In the genomic region with DNA sequence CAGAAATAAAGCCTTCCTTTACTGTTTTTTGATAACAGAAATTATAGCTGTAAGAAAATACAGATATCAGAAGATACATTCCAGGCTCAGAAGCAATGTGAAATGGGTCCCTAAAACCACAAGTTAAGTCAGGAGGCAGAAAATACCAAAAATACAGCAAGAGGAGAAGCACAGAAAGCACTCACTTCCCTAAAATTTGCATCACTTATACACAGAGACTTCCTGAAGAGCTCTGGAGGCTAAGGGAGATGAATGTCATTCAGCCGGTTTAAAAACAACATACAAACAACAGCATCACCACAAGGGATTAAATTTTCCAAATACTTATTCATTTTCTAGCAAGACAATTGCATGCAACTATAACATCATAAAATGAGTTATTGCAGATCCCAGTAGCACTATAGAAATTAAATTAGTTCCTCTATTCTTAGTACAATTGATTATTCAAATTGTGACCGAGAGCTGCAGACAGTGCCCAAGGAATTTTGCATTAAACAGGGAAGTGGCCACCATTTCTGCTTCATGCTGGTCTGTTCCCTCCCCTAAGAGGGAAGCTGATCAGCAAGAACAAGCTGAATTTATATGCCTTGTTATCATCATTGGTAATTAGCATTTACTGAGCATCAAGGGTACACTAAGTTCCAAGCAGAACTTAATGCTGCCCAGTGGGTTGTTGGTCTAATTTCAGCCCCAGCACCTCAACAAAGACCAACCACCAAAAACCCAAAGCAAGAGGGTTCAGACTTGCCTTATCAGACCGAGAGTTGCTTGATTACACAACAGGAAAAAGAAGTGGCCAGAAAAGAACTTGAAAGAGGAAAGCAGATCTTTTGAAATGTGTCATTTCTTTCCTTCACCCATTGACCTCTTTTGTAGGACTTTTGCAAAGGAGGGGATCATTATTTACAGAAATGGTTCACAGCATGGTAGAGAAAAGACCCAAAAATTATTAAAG, we compare ENCODE assay signal across 7 cellular contexts.
DNase-seq lines count a peak whose midpoint lies in the region; ATAC-seq and TF ChIP-seq lines count a peak whose summit lies in the region.

No MANE protein-coding gene starts in this region.

- H4K20me1 ChIP-seq in hepatocyte (ENCODE audit: insufficient read depth, poor library complexity, severe bottlenecking) = no peaks in the 10 kb centered on the region

- intact Hi-C loops in spleen (cut with DNase I; ENCODE audit: low total_unique reads) (no loop called here), psoas muscle (cut with DNase I) (no loop called here)

- H3K4me1 ChIP-seq in spleen (peaks cover 0 to 40% (median 10%) of the 10 kb centered on the region in 6 donors), psoas muscle (no peaks in the 10 kb centered on the region), hepatocyte (ENCODE audit: insufficient read depth) (no peaks in the 10 kb centered on the region)

- H3K4me3 ChIP-seq in spleen (peak overlapping the region in 1 of 8 donors; percentile 23), psoas muscle (no peak overlapping the region), hepatocyte (no peak overlapping the region)

- ATAC-seq in GM19438 (IDR thresholded peaks at IDR 0.05; ENCODE audit: low read depth, unreplicated experiment) (peak; percentile 77), HG03064 (IDR thresholded peaks at IDR 0.05; ENCODE audit: low read depth, unreplicated experiment) (peak; percentile 80), psoas muscle (no peak)

- DNase-seq in SIG-M5 treated with dmso at 0.1 percent for 504 hours (lab: John Stamatoyannopoulos, UW; ENCODE audit: unreplicated experiment) (peak; percentile 99), spleen (no peak), psoas muscle (no peak), hepatocyte (ENCODE audit: low spot score) (no peak)
- no peak for DNase-seq in activated CD4-positive, alpha-beta T cell treated with anti-CD3 and anti-CD28 coated beads, Interleukin-2, amount 50 U/mL, for 1 hour

- peak overlapping the region in 7 of 8 donors; percentile 69 to 87 (median 78) for H3K27ac ChIP-seq in spleen
- no peak overlapping the region for H3K27ac ChIP-seq in psoas muscle
- H3K27ac ChIP-seq in hepatocyte = no peak overlapping the region

- TF ChIP-seq CTCF in spleen (IDR thresholded peaks at IDR 0.05 in 8 of 11, conservative IDR thresholded peaks at IDR 0.05 in 3 of 11) (no peak), psoas muscle (IDR thresholded peaks at IDR 0.05) (no peak), hepatocyte (IDR thresholded peaks at IDR 0.05; ENCODE audit: poor library complexity) (no peak)

- no peaks in the 10 kb centered on the region for H3K79me2 ChIP-seq in hepatocyte

- H3K27me3 ChIP-seq in spleen (replicated peaks in 1 of 7) = no peaks in the 10 kb centered on the region
- H3K27me3 ChIP-seq in psoas muscle (ENCODE audit: insufficient read depth in 3 of 3, low read length in 2 of 3) = no peaks in the 10 kb centered on the region
- no peaks in the 10 kb centered on the region for H3K27me3 ChIP-seq in hepatocyte

- H2AFZ ChIP-seq in hepatocyte = no peak overlapping the region

- TF ChIP-seq POLR2A in spleen (IDR thresholded peaks at IDR 0.05) = no peak

- H3K4me2 ChIP-seq in hepatocyte = no peak overlapping the region

- H3K36me3 ChIP-seq in spleen (no peaks in the 10 kb centered on the region), psoas muscle (ENCODE audit: insufficient read depth in 1 of 2, low read depth in 1 of 2) (no peaks in the 10 kb centered on the region), hepatocyte (replicated peaks; ENCODE audit: insufficient read depth, low read depth) (no peaks in the 10 kb centered on the region)

- WGBS in spleen, 5 donors = 11 to 27% (median 16%) methylated on average over 3 of the region's 3 CpGs
- WGBS in psoas muscle, 3 donors = 58 to 63% (median 58%) methylated on average over 3 of the region's 3 CpGs
- WGBS in hepatocyte (ENCODE audit: low lambda C conversion rate, missing lambda C conversion rate) = 73% methylated on average over 3 of the region's 3 CpGs

- H3K9me2 ChIP-seq in hepatocyte (replicated peaks; ENCODE audit: insufficient read depth) = no peaks in the 10 kb centered on the region

- H3K9me3 ChIP-seq in spleen = peaks cover 0 to 27% (median 12%) of the 10 kb centered on the region in 8 donors
- no peaks in the 10 kb centered on the region for H3K9me3 ChIP-seq in psoas muscle
- no peaks in the 10 kb centered on the region for H3K9me3 ChIP-seq in hepatocyte (ENCODE audit: low read depth)

Comparison
In these comparisons a context has a peak if more than half of its experiments do, and no peak if none do; other contexts are left out.
1. ATAC-seq: peak in GM19438 (single experiment) and HG03064 (single experiment); none in psoas muscle (0 of 4).
2. H3K27ac ChIP-seq: peak in spleen (7 of 8); none in psoas muscle (single experiment) and hepatocyte (single experiment).